ENCODE assay signal across 20 cellular contexts in the genomic region with DNA sequence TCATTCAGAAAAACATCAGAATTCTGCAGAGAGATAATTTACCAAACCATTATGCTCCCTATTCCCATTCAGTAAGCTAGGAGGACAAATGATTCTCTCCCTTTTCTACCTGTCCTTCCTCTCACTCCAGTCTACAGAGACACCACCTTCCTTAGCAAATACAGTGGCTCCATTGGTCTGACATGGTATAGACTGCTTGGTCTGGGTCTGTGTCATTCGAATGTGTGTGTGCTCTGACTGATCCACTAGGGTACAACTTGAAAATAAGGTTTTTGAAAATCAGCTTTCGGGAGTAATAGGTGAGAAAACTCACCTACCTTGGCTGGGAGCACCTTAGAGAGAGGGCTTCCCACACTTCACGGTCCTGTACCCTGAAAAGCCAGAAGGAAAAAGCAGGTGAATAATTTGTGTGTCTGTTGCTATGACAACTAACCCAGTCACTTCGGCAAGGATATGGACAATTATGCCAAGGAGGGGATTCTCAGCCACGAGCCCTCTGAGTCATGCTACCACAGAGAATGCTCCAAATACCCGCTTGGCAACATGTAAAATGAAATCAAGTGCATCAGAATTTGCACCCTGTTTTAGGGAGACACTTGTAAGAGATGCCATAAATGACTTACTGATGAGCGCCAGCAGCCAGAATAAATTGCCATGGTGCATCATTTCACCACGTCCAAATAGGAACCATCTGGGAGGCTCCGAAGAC.
DNase-seq lines count a peak whose midpoint lies in the region; ATAC-seq and TF ChIP-seq lines count a peak whose summit lies in the region.
"Had no signal": no experiment of that assay in that cellular context is flagged by ENCODE, and none has a peak within 500 bp of the region (broad histone marks: within the 10 kb centered on the region; RNA-seq: fewer than 3 reads in every experiment).

No MANE protein-coding gene starts in this region.

- H3K36me3 Mint-ChIP-seq in T-helper 2 cell treated with Interferon-gamma antibody and Interleukin-4, amounts not matched to agents 5 μg/mL and 100 μg/mL, for 36 hours (ENCODE audit: low read depth), result no peaks in the 10 kb centered on the region
- H3K36me3 Mint-ChIP-seq in endothelial cell (ENCODE audit: low read depth, unreplicated experiment), result no peaks in the 10 kb centered on the region
- H3K36me3 Mint-ChIP-seq in GM23338 (ENCODE audit: low read depth), result no peaks in the 10 kb centered on the region
- H3K36me3 Mint-ChIP-seq: CD14-positive monocyte; natural killer cell treated with Interleukin-12 subunit alpha and Interleukin-12 subunit beta and Interleukin-15 and Interleukin-18, amount 100 ng/mL, for 72 hours; stimulated activated memory B cell treated with anti-CD40 and anti-IgM and Interleukin-4, amounts not matched to agents 10 μg/mL and 1 μg/mL and 100 μg/mL, for 72 hours; type B pancreatic cell had no signal

- H3K27ac Mint-ChIP-seq in T-helper 2 cell treated with Interferon-gamma antibody and Interleukin-4, amounts not matched to agents 5 μg/mL and 100 μg/mL, for 36 hours, result no peak overlapping the region
- H3K27ac Mint-ChIP-seq in endothelial cell (ENCODE audit: unreplicated experiment), result no peak overlapping the region
- H3K27ac Mint-ChIP-seq in GM23338, result no peak overlapping the region
- H3K27ac Mint-ChIP-seq: activated B cell treated with CpG ODN at 0.5 μM for 24 hours; activated naive CD8-positive, alpha-beta T cell; CD14-positive monocyte; natural killer cell treated with Interleukin-12 subunit alpha and Interleukin-12 subunit beta and Interleukin-15 and Interleukin-18, amount 100 ng/mL, for 72 hours; progenitor cell of endocrine pancreas; stimulated activated memory B cell treated with anti-CD40 and anti-IgM and Interleukin-4, amounts not matched to agents 10 μg/mL and 1 μg/mL and 100 μg/mL, for 72 hours; type B pancreatic cell had no signal

- H3K4me1 Mint-ChIP-seq in T-helper 2 cell treated with Interferon-gamma antibody and Interleukin-4, amounts not matched to agents 5 μg/mL and 100 μg/mL, for 36 hours (ENCODE audit: low read depth), result peaks cover 4% of the 10 kb centered on the region
- H3K4me1 Mint-ChIP-seq in endothelial cell (ENCODE audit: unreplicated experiment) (no peaks in the 10 kb centered on the region), GM23338 (no peaks in the 10 kb centered on the region)
- H3K4me1 Mint-ChIP-seq: activated B cell treated with CpG ODN at 0.5 μM for 24 hours; CD14-positive monocyte; stimulated activated memory B cell treated with anti-CD40 and anti-IgM and Interleukin-4, amounts not matched to agents 10 μg/mL and 1 μg/mL and 100 μg/mL, for 72 hours had no signal

- H3K4me1 ChIP-seq in SJSA1 (replicated peaks) (peaks cover 20% of the 10 kb centered on the region), GM23338 (ENCODE audit: insufficient read depth) (no peaks in the 10 kb centered on the region)

- H3F3A ChIP-seq in GM23338 (replicated peaks; ENCODE audit: low read depth), result no peaks in the 10 kb centered on the region

- H3K4me2 ChIP-seq in GM23338, result no peak overlapping the region

- TF ChIP-seq CTCF in AG10803 (conservative IDR thresholded peaks at IDR 0.05; ENCODE audit: low read length) (no peak), endothelial cell (IDR thresholded peaks at IDR 0.05; ENCODE audit: unreplicated experiment) (no peak), GM23338 (conservative IDR thresholded peaks at IDR 0.05; ENCODE audit: low read depth in 2 of 2) (no peak)

- H3K9me2 ChIP-seq in GM23338 (ENCODE audit: insufficient read depth), result no peaks in the 10 kb centered on the region; the same call in 1 of the 2 replicates

- DNase-seq in T-helper 2 cell treated with Interferon-gamma antibody and Interleukin-4, amounts not matched to agents 5 μg/mL and 100 μg/mL, for 36 hours (ENCODE audit: low spot score), result peak; percentile 10
- no peak for DNase-seq in T-helper 2 cell
- peak; percentile 28 for DNase-seq in AG10803 (ENCODE audit: low read depth)
- peak; percentile 37 to 61 for DNase-seq in SJSA1 (ENCODE audit: low read depth in 1 of 2, low spot score in 2 of 2)
- DNase-seq in kidney tubule cell (ENCODE audit: low spot score), result peak; percentile 88
- no peak for DNase-seq in endothelial cell (ENCODE audit: low spot score)
- no peak for DNase-seq in GM23338 (ENCODE audit: low spot score)
- DNase-seq: activated B cell treated with CpG ODN at 0.5 μM for 24 hours; central memory CD4-positive, alpha-beta T cell; DMS153; NCI-H1694 treated with DMSO at 0.1 percent for 48 hours; NCI-H524; SHP77 had no signal

- H3K27me3 ChIP-seq in SJSA1 (replicated peaks) (0 out of 2 replicates have a peak, but pooled peaks cover 9% of the 10 kb centered on the region), GM23338 (ENCODE audit: insufficient read depth) (no peaks in the 10 kb centered on the region)

- H3K9me3 ChIP-seq in SJSA1 (replicated peaks), result no peaks in the 10 kb centered on the region

- no peaks in the 10 kb centered on the region for H3K79me2 ChIP-seq in GM23338 (replicated peaks; ENCODE audit: insufficient read depth)

- no peak overlapping the region for H2AFZ ChIP-seq in GM23338

- peaks cover 18% of the 10 kb centered on the region for H3K27me3 Mint-ChIP-seq in T-helper 2 cell treated with Interferon-gamma antibody and Interleukin-4, amounts not matched to agents 5 μg/mL and 100 μg/mL, for 36 hours (ENCODE audit: low read depth)
- no peaks in the 10 kb centered on the region for H3K27me3 Mint-ChIP-seq in endothelial cell (ENCODE audit: unreplicated experiment)
- H3K27me3 Mint-ChIP-seq in GM23338 (ENCODE audit: insufficient read depth, low read depth, poor library complexity), result peaks cover 4% of the 10 kb centered on the region

- no peak for ATAC-seq in HG02852 (IDR thresholded peaks at IDR 0.05; ENCODE audit: unreplicated experiment)
- ATAC-seq in GM23338, result no peak
- ATAC-seq: natural killer cell treated with Interleukin-12 subunit alpha and Interleukin-12 subunit beta and Interleukin-15 and Interleukin-18, amount 100 ng/mL, for 72 hours; stimulated activated memory B cell treated with anti-CD40 and anti-IgM and Interleukin-4, amounts not matched to agents 10 μg/mL and 1 μg/mL and 100 μg/mL, for 72 hours had no signal

- H3K4me3 ChIP-seq in AG10803 (ENCODE audit: low read length) (no peak overlapping the region), SJSA1 (no peak overlapping the region), GM23338 (no peak overlapping the region)

- no peak overlapping the region for H3K4me3 Mint-ChIP-seq in T-helper 2 cell treated with Interferon-gamma antibody and Interleukin-4, amounts not matched to agents 5 μg/mL and 100 μg/mL, for 36 hours
- H3K4me3 Mint-ChIP-seq in endothelial cell (ENCODE audit: unreplicated experiment) (no peak overlapping the region), GM23338 (no peak overlapping the region)
- H3K4me3 Mint-ChIP-seq: activated B cell treated with CpG ODN at 0.5 μM for 24 hours; activated naive CD8-positive, alpha-beta T cell; CD14-positive monocyte; natural killer cell treated with Interleukin-12 subunit alpha and Interleukin-12 subunit beta and Interleukin-15 and Interleukin-18, amount 100 ng/mL, for 72 hours; stimulated activated memory B cell treated with anti-CD40 and anti-IgM and Interleukin-4, amounts not matched to agents 10 μg/mL and 1 μg/mL and 100 μg/mL, for 72 hours; type B pancreatic cell had no signal

- no peaks in the 10 kb centered on the region for H4K20me1 ChIP-seq in GM23338 (replicated peaks; ENCODE audit: insufficient read depth)

- no peaks in the 10 kb centered on the region for H3K9me3 Mint-ChIP-seq in T-helper 2 cell treated with Interferon-gamma antibody and Interleukin-4, amounts not matched to agents 5 μg/mL and 100 μg/mL, for 36 hours
- no peaks in the 10 kb centered on the region for H3K9me3 Mint-ChIP-seq in endothelial cell (ENCODE audit: unreplicated experiment)
- no peaks in the 10 kb centered on the region for H3K9me3 Mint-ChIP-seq in GM23338
- H3K9me3 Mint-ChIP-seq: activated B cell treated with CpG ODN at 0.5 μM for 24 hours; CD14-positive monocyte; natural killer cell treated with Interleukin-12 subunit alpha and Interleukin-12 subunit beta and Interleukin-15 and Interleukin-18, amount 100 ng/mL, for 72 hours; stimulated activated memory B cell treated with anti-CD40 and anti-IgM and Interleukin-4, amounts not matched to agents 10 μg/mL and 1 μg/mL and 100 μg/mL, for 72 hours; type B pancreatic cell had no signal

- H3K36me3 ChIP-seq in SJSA1, result no peaks in the 10 kb centered on the region
- H3K36me3 ChIP-seq in GM23338 (ENCODE audit: insufficient read depth), result no peaks in the 10 kb centered on the region

- H3K27ac ChIP-seq in SJSA1, result no peak overlapping the region
- H3K27ac ChIP-seq in GM23338 (ENCODE audit: low read depth), result no peak overlapping the region

TF ChIP-seq in GM23338, 12 proteins besides CTCF, POLR2A, EP300 and RAD21 (continues in another document):
- no peak for TF ChIP-seq EZH2 (IDR thresholded peaks at IDR 0.05; ENCODE audit: low read depth, unreplicated experiment)
- TF ChIP-seq NANOG (IDR thresholded peaks at IDR 0.05; ENCODE audit: borderline replicate concordance), result no peak
- TF ChIP-seq ZNF331 (CRISPR knock-in tag; IDR thresholded peaks at IDR 0.05; ENCODE audit: low read depth), result no peak
- TF ChIP-seq, protein P1, sequence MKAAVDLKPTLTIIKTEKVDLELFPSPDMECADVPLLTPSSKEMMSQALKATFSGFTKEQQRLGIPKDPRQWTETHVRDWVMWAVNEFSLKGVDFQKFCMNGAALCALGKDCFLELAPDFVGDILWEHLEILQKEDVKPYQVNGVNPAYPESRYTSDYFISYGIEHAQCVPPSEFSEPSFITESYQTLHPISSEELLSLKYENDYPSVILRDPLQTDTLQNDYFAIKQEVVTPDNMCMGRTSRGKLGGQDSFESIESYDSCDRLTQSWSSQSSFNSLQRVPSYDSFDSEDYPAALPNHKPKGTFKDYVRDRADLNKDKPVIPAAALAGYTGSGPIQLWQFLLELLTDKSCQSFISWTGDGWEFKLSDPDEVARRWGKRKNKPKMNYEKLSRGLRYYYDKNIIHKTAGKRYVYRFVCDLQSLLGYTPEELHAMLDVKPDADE (IDR thresholded peaks at IDR 0.05), result no peak

Comparison
In these comparisons a context has a peak if more than half of its experiments do, and no peak if none do; other contexts are left out.
1. DNase-seq: peak in T-helper 2 cell treated with Interferon-gamma antibody and Interleukin-4, amounts not matched to agents 5 μg/mL and 100 μg/mL, for 36 hours (single experiment), AG10803 (single experiment), SJSA1 (2 of 2) and kidney tubule cell (single experiment); none in T-helper 2 cell (0 of 5), endothelial cell (single experiment) and GM23338 (single experiment).